15 cellular contexts compared by ENCODE assay signal in genomic region chrX:123481908-123482873, GRCh38.
A peak's percentile ranks its signal among the peaks of the same experiment; 100 is the strongest.
DNase-seq lines count a peak whose midpoint lies in the region; ATAC-seq and TF ChIP-seq lines count a peak whose summit lies in the region.
"Had no signal": no experiment of that assay in that cellular context is flagged by ENCODE, and none has a peak within 500 bp of the region (broad histone marks: within the 10 kb centered on the region; RNA-seq: fewer than 3 reads in every experiment).

No MANE protein-coding gene starts in this region.

- H3K36me3 Mint-ChIP-seq in activated naive CD8-positive, alpha-beta T cell treated with anti-CD3 and anti-CD28 coated beads for 36 hours = no peaks in the 10 kb centered on the region
- H3K36me3 Mint-ChIP-seq in nephron progenitor cell (ENCODE audit: low read depth) = no peaks in the 10 kb centered on the region
- H3K36me3 Mint-ChIP-seq: immature natural killer cell had no signal

- no peaks in the 10 kb centered on the region for H3K9me3 ChIP-seq in adipocyte (ENCODE audit: control insufficient read depth, low read length)
- H3K9me3 ChIP-seq in gastroesophageal sphincter = no peaks in the 10 kb centered on the region
- H3K9me3 ChIP-seq in BE2C = no peaks in the 10 kb centered on the region
- H3K9me3 ChIP-seq: SJCRH30 had no signal

- H3K4me1 Mint-ChIP-seq in activated naive CD8-positive, alpha-beta T cell treated with anti-CD3 and anti-CD28 coated beads for 36 hours = no peaks in the 10 kb centered on the region
- no peaks in the 10 kb centered on the region for H3K4me1 Mint-ChIP-seq in nephron progenitor cell
- H3K4me1 Mint-ChIP-seq: immature natural killer cell had no signal

- H3K4me1 ChIP-seq in adipocyte (ENCODE audit: control insufficient read depth, insufficient read depth, low read length) = peaks cover 15% of the 10 kb centered on the region
- H3K4me1 ChIP-seq in gastroesophageal sphincter = peaks cover 0 to 8% (median 0%) of the 10 kb centered on the region in 3 donors
- H3K4me1 ChIP-seq in BE2C = no peaks in the 10 kb centered on the region
- H3K4me1 ChIP-seq: SJCRH30 had no signal

- H3K27me3 ChIP-seq in adipocyte (replicated peaks; ENCODE audit: control insufficient read depth, insufficient read depth, low read length) (peaks cover 4% of the 10 kb centered on the region), gastroesophageal sphincter (no peaks in the 10 kb centered on the region), BE2C (no peaks in the 10 kb centered on the region)

- H3K36me3 ChIP-seq in adipocyte (ENCODE audit: control insufficient read depth, insufficient read depth, low read length, severe bottlenecking) = no peaks in the 10 kb centered on the region
- H3K36me3 ChIP-seq in gastroesophageal sphincter = no peaks in the 10 kb centered on the region
- H3K36me3 ChIP-seq in BE2C = no peaks in the 10 kb centered on the region
- H3K36me3 ChIP-seq: SJCRH30 had no signal

- TF ChIP-seq CTCF in gastroesophageal sphincter (IDR thresholded peaks at IDR 0.05) (no peak), BE2C (IDR thresholded peaks at IDR 0.05; ENCODE audit: low read depth, low read length) (no peak), nephron progenitor cell (IDR thresholded peaks at IDR 0.05) (no peak)

- TF ChIP-seq POLR2A in gastroesophageal sphincter (IDR thresholded peaks at IDR 0.05) = no peak

- no peak for TF ChIP-seq EP300 in gastroesophageal sphincter (IDR thresholded peaks at IDR 0.05)

- peak; percentile 72 for ATAC-seq in gastroesophageal sphincter

- peak overlapping the region in 2 of 4 donors; percentile 1 to 27 for H3K27ac ChIP-seq in gastroesophageal sphincter
- H3K27ac ChIP-seq: SJCRH30 had no signal

- H3K4me3 ChIP-seq in adipocyte (ENCODE audit: low read length) (peak overlapping the region; percentile 43), gastroesophageal sphincter (no peak overlapping the region), BE2C (ENCODE audit: low read depth, low read length) (no peak overlapping the region)
- H3K4me3 ChIP-seq: SJCRH30 had no signal

- no peak overlapping the region for H3K27ac Mint-ChIP-seq in activated naive CD8-positive, alpha-beta T cell treated with anti-CD3 and anti-CD28 coated beads for 36 hours
- no peak overlapping the region for H3K27ac Mint-ChIP-seq in nephron progenitor cell
- H3K27ac Mint-ChIP-seq: immature natural killer cell had no signal

- H3K4me3 Mint-ChIP-seq in activated naive CD8-positive, alpha-beta T cell treated with anti-CD3 and anti-CD28 coated beads for 36 hours = no peak overlapping the region
- H3K4me3 Mint-ChIP-seq in nephron progenitor cell = no peak overlapping the region
- H3K4me3 Mint-ChIP-seq: immature natural killer cell had no signal

- H3K9me3 Mint-ChIP-seq in activated naive CD8-positive, alpha-beta T cell treated with anti-CD3 and anti-CD28 coated beads for 36 hours = no peaks in the 10 kb centered on the region
- peaks cover 6% of the 10 kb centered on the region for H3K9me3 Mint-ChIP-seq in nephron progenitor cell
- H3K9me3 Mint-ChIP-seq: immature natural killer cell had no signal

- peak overlapping the region; percentile 22 for H3K9ac ChIP-seq in adipocyte (ENCODE audit: low read length)

- no peaks in the 10 kb centered on the region for H3K27me3 Mint-ChIP-seq in activated naive CD8-positive, alpha-beta T cell treated with anti-CD3 and anti-CD28 coated beads for 36 hours
- peaks cover 6% of the 10 kb centered on the region for H3K27me3 Mint-ChIP-seq in nephron progenitor cell (ENCODE audit: low read depth, poor library complexity)

- DNase-seq in EL = peak; percentile 25
- DNase-seq in adipocyte (ENCODE audit: low read depth) = peak; percentile 40
- DNase-seq in retina = peak; percentile 17
- no peak for DNase-seq in activated CD4-positive, CD25-positive, alpha-beta regulatory T cell treated with anti-CD3 and anti-CD28 coated beads, Interleukin-2, amount 50 U/mL, for 72 hours
- DNase-seq in BE2C = no peak
- DNase-seq in activated naive CD8-positive, alpha-beta T cell treated with anti-CD3 and anti-CD28 coated beads for 36 hours = no peak
- no peak for DNase-seq in nephron progenitor cell
- DNase-seq: activated CD8-positive, alpha-beta memory T cell treated with anti-CD3 and anti-CD28 coated beads, Interleukin-2, amount 50 U/mL, for 4 hours; amniotic stem cell; COR-L47; immature natural killer cell; NCI-H446 treated with DMSO at 0.1 percent for 48 hours; stimulated activated naive CD4-positive, alpha-beta T cell had no signal

- WGBS in gastroesophageal sphincter (ENCODE audit: low coverage in 1 of 2), 2 donors = 18 to 26% methylated on average over 8 of the region's 12 CpGs

Comparison
In these comparisons a context has a peak if more than half of its experiments do, and no peak if none do; other contexts are left out.
1. DNase-seq: peak in EL (single experiment), adipocyte (single experiment) and retina (single experiment); none in activated CD4-positive, CD25-positive, alpha-beta regulatory T cell treated with anti-CD3 and anti-CD28 coated beads, Interleukin-2, amount 50 U/mL, for 72 hours (single experiment), BE2C (single experiment), activated naive CD8-positive, alpha-beta T cell treated with anti-CD3 and anti-CD28 coated beads for 36 hours (single experiment) and nephron progenitor cell (single experiment).